In the genomic region with DNA sequence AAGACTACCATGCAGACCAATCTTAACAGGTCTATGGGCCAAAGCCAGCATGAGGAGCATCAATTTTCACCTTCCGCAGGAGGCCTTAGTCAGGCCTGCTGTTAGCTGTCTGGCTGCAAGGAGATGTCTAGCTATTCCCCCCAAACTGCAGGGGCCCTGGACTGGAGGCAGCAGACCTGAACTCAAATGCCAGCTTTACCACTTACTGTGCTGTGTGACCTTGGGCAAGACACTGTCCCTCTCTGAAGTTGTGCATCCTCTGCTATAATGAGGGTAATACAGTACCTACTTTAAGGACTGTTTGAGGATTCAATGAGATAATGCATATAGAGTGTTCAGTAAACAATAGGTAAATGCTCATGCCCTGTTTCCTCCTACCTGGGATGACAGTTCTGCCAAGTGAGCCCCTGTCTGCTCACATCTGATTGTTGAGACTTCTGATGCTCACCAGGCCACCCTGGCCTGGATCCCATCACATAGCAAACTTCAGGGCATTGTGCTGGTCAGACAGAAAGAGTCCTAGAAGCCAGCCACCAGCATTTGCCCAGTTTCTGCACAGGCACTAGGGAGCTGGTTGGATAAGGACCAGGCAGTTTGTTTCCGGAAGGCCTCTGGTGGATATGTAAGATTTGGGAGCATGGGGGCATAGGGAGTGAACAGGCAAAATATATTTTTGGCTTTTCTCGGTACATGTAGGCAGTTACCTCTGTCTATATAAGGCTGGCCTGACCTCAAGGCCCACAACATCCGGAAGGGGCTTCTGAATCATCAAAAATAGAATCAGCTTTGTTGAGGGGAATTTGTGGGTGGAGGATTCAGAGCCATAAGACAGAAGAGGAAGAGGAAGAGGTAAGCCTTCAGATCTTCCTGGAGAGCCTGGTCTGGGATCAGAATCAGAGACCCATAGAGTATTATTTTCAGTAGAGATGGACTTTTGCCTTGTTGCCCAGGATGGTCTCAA, we compare ENCODE assay signal across 10 cellular contexts. TPM values are rescaled to one million over a fixed set of nuclear protein-coding genes. Genes with fewer than 3 reads are reported as not detected.
DNase-seq lines count a peak whose midpoint lies in the region; ATAC-seq and TF ChIP-seq lines count a peak whose summit lies in the region.
"Had no signal": no experiment of that assay in that cellular context is flagged by ENCODE, and none has a peak within 500 bp of the region (broad histone marks: within the 10 kb centered on the region; RNA-seq: fewer than 3 reads in every experiment).

No MANE protein-coding gene starts in this region.

- peak overlapping the region; percentile 74 for H3K4me3 Mint-ChIP-seq in T-helper 2 cell treated with Interferon-gamma antibody and Interleukin-4, amounts not matched to agents 5 μg/mL and 100 μg/mL, for 36 hours

- no peak overlapping the region for H3K18ac ChIP-seq in trophoblast cell (ENCODE audit: low read length)

- H3K23ac ChIP-seq in trophoblast cell (ENCODE audit: low read length): no peak overlapping the region

- H3K4me1 Mint-ChIP-seq in T-helper 2 cell treated with Interferon-gamma antibody and Interleukin-4, amounts not matched to agents 5 μg/mL and 100 μg/mL, for 36 hours (ENCODE audit: low read depth): peaks cover 48% of the 10 kb centered on the region

- H3K79me1 ChIP-seq in trophoblast cell (ENCODE audit: low read length): peaks cover 2% of the 10 kb centered on the region

- H3K9me3 Mint-ChIP-seq in T-helper 2 cell treated with Interferon-gamma antibody and Interleukin-4, amounts not matched to agents 5 μg/mL and 100 μg/mL, for 36 hours: no peaks in the 10 kb centered on the region

- H4K12ac ChIP-seq in trophoblast cell (ENCODE audit: low read depth, low read length): no peak overlapping the region

- intact Hi-C loops in sigmoid colon (cut with DNase I): no loop called here

- H3K4me1 ChIP-seq in trophoblast cell (ENCODE audit: control insufficient read depth in 1 of 2, insufficient read depth in 2 of 2, low read length in 2 of 2) (peaks cover 5 to 6% of the 10 kb centered on the region in 2 experiments), sigmoid colon (no peaks in the 10 kb centered on the region), GM23248 (ENCODE audit: insufficient read depth) (peaks cover 5% of the 10 kb centered on the region)
- H3K4me1 ChIP-seq: Peyer's patch had no signal

- H3K36me3 Mint-ChIP-seq in T-helper 2 cell treated with Interferon-gamma antibody and Interleukin-4, amounts not matched to agents 5 μg/mL and 100 μg/mL, for 36 hours (ENCODE audit: low read depth): no peaks in the 10 kb centered on the region

- H3K27me3 ChIP-seq in trophoblast cell (ENCODE audit: insufficient read depth, low read length): no peaks in the 10 kb centered on the region
- no peaks in the 10 kb centered on the region for H3K27me3 ChIP-seq in sigmoid colon
- H3K27me3 ChIP-seq in GM23248 (replicated peaks; ENCODE audit: insufficient read depth): no peaks in the 10 kb centered on the region
- H3K27me3 ChIP-seq: Peyer's patch had no signal

- no peak overlapping the region for H4K91ac ChIP-seq in trophoblast cell (ENCODE audit: low read depth, low read length)

- H2AK5ac ChIP-seq in trophoblast cell (ENCODE audit: low read length): no peak overlapping the region

- H2BK5ac ChIP-seq in trophoblast cell (ENCODE audit: low read depth, low read length, poor library complexity): no peak overlapping the region

- no peak overlapping the region for H4K8ac ChIP-seq in trophoblast cell (ENCODE audit: low read depth, low read length)

- no peak overlapping the region for H3K9ac ChIP-seq in trophoblast cell (ENCODE audit: low read length)
- H3K9ac ChIP-seq in GM23248: no peak overlapping the region

- TF ChIP-seq EP300 in sigmoid colon (IDR thresholded peaks at IDR 0.05): no peak

- peak overlapping the region; percentile 17 for H3K4ac ChIP-seq in trophoblast cell (ENCODE audit: low read depth, low read length)

- H3K27ac Mint-ChIP-seq in T-helper 2 cell treated with Interferon-gamma antibody and Interleukin-4, amounts not matched to agents 5 μg/mL and 100 μg/mL, for 36 hours: peak overlapping the region; percentile 79

- TF ChIP-seq CTCF in sigmoid colon (IDR thresholded peaks at IDR 0.05): no peak

- no peaks in the 10 kb centered on the region for H3K9me2 ChIP-seq in GM23248 (ENCODE audit: insufficient read depth)

- peak; percentile 73 for DNase-seq in T-helper 2 cell treated with Interferon-gamma antibody and Interleukin-4, amounts not matched to agents 5 μg/mL and 100 μg/mL, for 36 hours (ENCODE audit: low spot score)
- DNase-seq in trophoblast cell (peak in 1 of 2 donors; percentile 10), sigmoid colon (no peak), left lobe of liver (ENCODE audit: low spot score) (no peak), GM23248 (no peak), EL (no peak)

- in situ Hi-C loops in GM23248 (cut with MboI): no loop called here

- no peak overlapping the region for H3K14ac ChIP-seq in trophoblast cell (ENCODE audit: low read length)

- no peak for TF ChIP-seq POLR2A in sigmoid colon (IDR thresholded peaks at IDR 0.05)

- no peaks in the 10 kb centered on the region for H3K79me2 ChIP-seq in trophoblast cell (ENCODE audit: control insufficient read depth, insufficient read depth, low read length, poor library complexity)
- no peaks in the 10 kb centered on the region for H3K79me2 ChIP-seq in GM23248 (ENCODE audit: insufficient read depth)

- H3K27ac ChIP-seq in trophoblast cell (ENCODE audit: low read depth, low read length) (peak overlapping the region; percentile 16), sigmoid colon (no peak overlapping the region), GM23248 (no peak overlapping the region)
- H3K27ac ChIP-seq: Peyer's patch had no signal

- H4K20me1 ChIP-seq in GM23248 (ENCODE audit: insufficient read depth): no peaks in the 10 kb centered on the region

- no peaks in the 10 kb centered on the region for H3K36me3 ChIP-seq in trophoblast cell (ENCODE audit: control insufficient read depth in 1 of 2, insufficient read depth in 2 of 2, low read length in 2 of 2)
- no peaks in the 10 kb centered on the region for H3K36me3 ChIP-seq in sigmoid colon
- no peaks in the 10 kb centered on the region for H3K36me3 ChIP-seq in GM23248 (ENCODE audit: low read depth)
- H3K36me3 ChIP-seq: Peyer's patch had no signal

- H2AFZ ChIP-seq in trophoblast cell (ENCODE audit: insufficient read depth, low read length, poor library complexity) (no peak overlapping the region), GM23248 (no peak overlapping the region)

- no peak overlapping the region for H2BK12ac ChIP-seq in trophoblast cell (ENCODE audit: low read length)

- H3K4me2 ChIP-seq in trophoblast cell (ENCODE audit: low read length) (no peak overlapping the region), GM23248 (ENCODE audit: unreplicated experiment) (no peak overlapping the region)

- H3K9me3 ChIP-seq in trophoblast cell (ENCODE audit: insufficient read depth, low read depth, low read length) (no peaks in the 10 kb centered on the region), sigmoid colon (no peaks in the 10 kb centered on the region), GM23248 (ENCODE audit: low read depth) (no peaks in the 10 kb centered on the region)
- H3K9me3 ChIP-seq: Peyer's patch had no signal

- H3K4me3 ChIP-seq in trophoblast cell (ENCODE audit: low read depth, low read length): no peak overlapping the region
- no peak overlapping the region for H3K4me3 ChIP-seq in sigmoid colon
- H3K4me3 ChIP-seq in GM23248: no peak overlapping the region
- H3K4me3 ChIP-seq: Peyer's patch had no signal

- no peaks in the 10 kb centered on the region for H3K27me3 Mint-ChIP-seq in T-helper 2 cell treated with Interferon-gamma antibody and Interleukin-4, amounts not matched to agents 5 μg/mL and 100 μg/mL, for 36 hours (ENCODE audit: low read depth)

- no peak overlapping the region for H2BK120ac ChIP-seq in trophoblast cell (ENCODE audit: insufficient read depth, low read length, poor library complexity)

- no CpG with 5 or more reads among the region's 4 CpGs for WGBS in trophoblast cell (ENCODE audit: extremely low coverage, insufficient coverage, insufficient read length)
- 58 to 83% methylated on average over 4 of the region's 4 CpGs for WGBS in sigmoid colon, 2 donors
- 59 to 60% methylated on average over 4 of the region's 4 CpGs for WGBS in GM23248 (ENCODE audit: low coverage in 1 of 2, low lambda C conversion rate in 2 of 2, missing lambda C conversion rate in 2 of 2), 2 experiments

- ATAC-seq in GM19025 (IDR thresholded peaks at IDR 0.05; ENCODE audit: low read depth, unreplicated experiment) (peak; percentile 79), HG03039 (IDR thresholded peaks at IDR 0.05; ENCODE audit: unreplicated experiment) (peak; percentile 38), left lobe of liver (no peak)

- peaks cover 5% of the 10 kb centered on the region for H3F3A ChIP-seq in GM23248 (ENCODE audit: insufficient read depth)

RNA-seq across cellular contexts. Expression of a gene that starts 2.3 kb away (rescaled TPM):
- 0.03 and 0.04 TPM in 2 replicates for polyA plus RNA-seq in trophoblast cell (2013)
- total RNA-seq in sigmoid colon: not detected
- polyA plus RNA-seq in sigmoid colon: not detected
- total RNA-seq in left lobe of liver: not detected
- total RNA-seq in GM23248 (2014; rRNA removed; shearing (Covaris generic)): not detected in 2 replicates
- not detected in 2 replicates for polyA plus RNA-seq in GM23248 (2016; fragmentation: Nextera tagmentation; extraction: Ambion mirVana)
- total RNA-seq: fibroblast of villous mesenchyme, Peyer's patch had no signal

RNA-seq across cellular contexts. Expression of a gene that starts 39.4 kb away (rescaled TPM):
- polyA plus RNA-seq in trophoblast cell (2013): 6.2 and 7.1 TPM in 2 replicates
- 1 to 10 TPM; 2.6 to 6.6 (median 4.4) TPM for total RNA-seq in sigmoid colon
- polyA plus RNA-seq in sigmoid colon: 1 to 10 TPM in 1 of 3 donors, under 1 TPM in 2; 0.46 to 2.4 (median 0.60) TPM
- 1.9 TPM for total RNA-seq in left lobe of liver
- 1.4 TPM in 2 replicates for total RNA-seq in GM23248 (2014; rRNA removed; shearing (Covaris generic))
- 1.1 and 1.2 TPM in 2 replicates for polyA plus RNA-seq in GM23248 (2016; fragmentation: Nextera tagmentation; extraction: Ambion mirVana)
